23 cellular contexts compared by ENCODE assay signal in the genomic region with DNA sequence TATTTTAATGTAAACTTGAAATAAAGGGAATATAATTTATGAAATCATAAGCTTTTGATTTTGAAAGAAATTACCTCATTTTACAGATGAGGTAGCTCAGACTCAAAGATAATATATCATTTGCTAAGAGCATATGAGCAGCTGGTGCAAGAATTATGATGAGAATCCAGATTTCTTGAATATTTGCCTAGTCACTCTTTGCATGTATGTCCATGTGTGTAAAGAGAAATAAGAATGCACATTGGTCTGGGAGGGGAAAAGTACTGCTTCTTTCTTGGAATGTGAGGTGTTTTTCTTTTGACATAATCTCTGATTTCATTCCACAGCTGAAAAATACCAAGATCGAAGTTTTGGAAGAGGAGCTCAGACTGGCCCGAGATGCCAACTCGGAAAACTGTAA. TPM values are rescaled to one million over a fixed set of nuclear protein-coding genes. Genes with fewer than 3 reads are reported as not detected.
DNase-seq lines count a peak whose midpoint lies in the region; ATAC-seq and TF ChIP-seq lines count a peak whose summit lies in the region.
"Had no signal": no experiment of that assay in that cellular context is flagged by ENCODE, and none has a peak within 500 bp of the region (broad histone marks: within the 10 kb centered on the region; RNA-seq: fewer than 3 reads in every experiment).

No MANE protein-coding gene starts in this region.

- no peak overlapping the region for H2BK120ac ChIP-seq in IMR-90 (ENCODE audit: low read depth, low read length)

- no peak for TF ChIP-seq CTCF in IMR-90 (conservative IDR thresholded peaks at IDR 0.05; ENCODE audit: low read depth, low read length)

- H3K4me1 ChIP-seq in IMR-90 (ENCODE audit: control insufficient read depth, insufficient read depth, low read length) (no peaks in the 10 kb centered on the region), aorta (ENCODE audit: control insufficient read depth in 1 of 2, insufficient read depth in 2 of 2, low read length in 2 of 2) (no peaks in the 10 kb centered on the region)
- H3K4me1 ChIP-seq: BE2C had no signal

- peaks cover 17% of the 10 kb centered on the region for H3K27me3 Mint-ChIP-seq in T-helper 17 cell

- peaks cover 2% of the 10 kb centered on the region for H3K36me3 Mint-ChIP-seq in T-helper 17 cell (ENCODE audit: low read depth)
- H3K36me3 Mint-ChIP-seq: CD14-positive monocyte; CD8-positive, alpha-beta memory T cell had no signal

- no peak for TF ChIP-seq RAD21 in IMR-90 (IDR thresholded peaks at IDR 0.05; ENCODE audit: low read length)

- no peak overlapping the region for H3K4ac ChIP-seq in IMR-90 (ENCODE audit: low read depth, low read length)

- dilution Hi-C loops in IMR-90 (cut with HindIII; ENCODE audit: low sequenced_read_pairs, unreplicated experiment), result no loop called here

- no peak overlapping the region for H3K23ac ChIP-seq in IMR-90 (ENCODE audit: low read depth, low read length)

- no peak overlapping the region for H3K9ac ChIP-seq in IMR-90 (ENCODE audit: low read depth, low read length)
- H3K9ac ChIP-seq: BLaER1 treated with 17β-estradiol and CSF1 and Interleukin-3, amounts not matched to agents 10 nM and 100 nM had no signal

- H2AFZ ChIP-seq in IMR-90 (replicated peaks; ENCODE audit: low read length, poor library complexity), result no peak overlapping the region
- H2AFZ ChIP-seq: GM23338 had no signal

- no peak overlapping the region for H3K4me3 Mint-ChIP-seq in T-helper 17 cell
- H3K4me3 Mint-ChIP-seq: CD14-positive monocyte; CD4-positive, alpha-beta T cell; CD8-positive, alpha-beta memory T cell; GM23338; H9 had no signal

- WGBS in IMR-90 (ENCODE audit: extremely low coverage in 2 of 2, insufficient read length in 1 of 2), 2 experiments, result 88% methylated on average over 3 of the region's 3 CpGs; no CpG with 5 or more reads in 1 of the 2 experiments
- 10 to 18% methylated on average over 3 of the region's 3 CpGs for WGBS in aorta, 2 donors

- H3K14ac ChIP-seq in IMR-90 (replicated peaks; ENCODE audit: low read depth, low read length), result no peak overlapping the region

- no peak overlapping the region for H3K4me3 ChIP-seq in IMR-90 (ENCODE audit: insufficient read depth, low read depth, low read length)
- no peak overlapping the region for H3K4me3 ChIP-seq in aorta (ENCODE audit: low read length in 2 of 2)
- H3K4me3 ChIP-seq: A549; BLaER1 treated with 17β-estradiol and CSF1 and Interleukin-3, amounts not matched to agents 10 nM and 100 nM; GM23338 had no signal

- H2BK5ac ChIP-seq in IMR-90 (ENCODE audit: low read depth, low read length, poor library complexity, severe bottlenecking), result no peak overlapping the region

- CTCF ChIA-PET in IMR-90 (lab: Yijun Ruan, JAX), result interaction anchor here (0.9 kb wide), 1 partner anchor 11 kb away, joined by 3 read pairs; no protein-coding TSS in a partner anchor

- H3K27me3 ChIP-seq in IMR-90 (ENCODE audit: control insufficient read depth, insufficient read depth, low read length) (no peaks in the 10 kb centered on the region), aorta (ENCODE audit: control insufficient read depth in 1 of 2, insufficient read depth in 2 of 2, low read length in 1 of 2) (peaks cover 0 to 1% of the 10 kb centered on the region in 2 donors)
- H3K27me3 ChIP-seq: BLaER1 treated with 17β-estradiol and CSF1 and Interleukin-3, amounts not matched to agents 10 nM and 100 nM had no signal

- H4K5ac ChIP-seq in IMR-90 (ENCODE audit: low read depth, low read length), result no peak overlapping the region

- no peaks in the 10 kb centered on the region for H3K9me3 ChIP-seq in IMR-90 (ENCODE audit: control insufficient read depth, insufficient read depth, low read length)
- H3K9me3 ChIP-seq in aorta (ENCODE audit: control insufficient read depth, low read length), result no peaks in the 10 kb centered on the region
- no peaks in the 10 kb centered on the region for H3K9me3 ChIP-seq in T-helper 17 cell (ENCODE audit: control insufficient read depth, low read length, poor library complexity, severe bottlenecking)
- H3K9me3 ChIP-seq: A549; BE2C; BLaER1 treated with 17β-estradiol and CSF1 and Interleukin-3, amounts not matched to agents 10 nM and 100 nM had no signal

- no peaks in the 10 kb centered on the region; the same call in 1 of the 2 replicates for H3K9me1 ChIP-seq in IMR-90 (ENCODE audit: insufficient read depth, low read length)

- in situ Hi-C loops in IMR-90 (cut with MboI; ENCODE audit: low sequenced_read_pairs), result no loop called here

- no peak overlapping the region for H4K91ac ChIP-seq in IMR-90 (ENCODE audit: insufficient read depth, low read depth, low read length)

- H2AK5ac ChIP-seq in IMR-90 (ENCODE audit: low read depth, low read length), result no peak overlapping the region

- no peak overlapping the region for H3K56ac ChIP-seq in IMR-90 (ENCODE audit: extremely low read depth, insufficient read depth, low read length)

- intact Hi-C loops in IMR-90 (cut with micrococcal nuclease), result no loop called here
- intact Hi-C loops in aorta (cut with DNase I), result no loop called here

- TF ChIP-seq POLR2A in IMR-90 (IDR thresholded peaks at IDR 0.05; ENCODE audit: low read depth, low read length), result no peak
- no peak for TF ChIP-seq POLR2A in erythroblast (IDR thresholded peaks at IDR 0.05; ENCODE audit: low read length)

- no peaks in the 10 kb centered on the region for H4K20me1 ChIP-seq in IMR-90 (ENCODE audit: insufficient read depth, low read length)
- H4K20me1 ChIP-seq: BLaER1 treated with 17β-estradiol and CSF1 and Interleukin-3, amounts not matched to agents 10 nM and 100 nM had no signal

- DNase-seq in IMR-90, result no peak
- DNase-seq in amniotic epithelial cell (ENCODE audit: low read depth), result peak; percentile 32
- peak; percentile 43 for DNase-seq in dedifferentiated amniotic fluid mesenchymal stem cell (ENCODE audit: extremely low spot score)
- peak; percentile 31 to 46 for DNase-seq in erythroblast (lab: John Stamatoyannopoulos, UW)
- no peak for DNase-seq in aorta
- no peak for DNase-seq in NCI-H1417 treated with DMSO at 0.1 percent for 48 hours (lab: John Stamatoyannopoulos, UW)
- no peak for DNase-seq in T-helper 17 cell
- DNase-seq: 8988T; ACHN; AML-193; BE2C; CD4-positive, alpha-beta T cell; CD8-positive, alpha-beta memory T cell; DMS53; DMS79 treated with DMSO at 0.1 percent for 48 hours; GF-D8; H9 had no signal

- H2AK9ac ChIP-seq in IMR-90 (replicated peaks; ENCODE audit: low read depth, low read length, poor library complexity), result no peak overlapping the region

- ATAC-seq in IMR-90 (ENCODE audit: low read depth) (no peak), aorta (ENCODE audit: low FRiP score) (no peak), T-helper 17 cell (no peak), GM21717 (IDR thresholded peaks at IDR 0.05; ENCODE audit: unreplicated experiment) (no peak)
- ATAC-seq: A549, GM23338, HCT116 had no signal

- no peak overlapping the region for H2BK20ac ChIP-seq in IMR-90 (ENCODE audit: low read depth, low read length)

- no peak overlapping the region for H3K4me2 ChIP-seq in IMR-90 (ENCODE audit: low read depth, low read length)
- H3K4me2 ChIP-seq: A549; BLaER1 treated with 17β-estradiol and CSF1 and Interleukin-3, amounts not matched to agents 10 nM and 100 nM; GM23338 had no signal

- H3K27ac Mint-ChIP-seq in T-helper 17 cell, result no peak overlapping the region
- H3K27ac Mint-ChIP-seq: CD14-positive monocyte; CD4-positive, alpha-beta T cell; CD8-positive, alpha-beta memory T cell; GM23338; H9 had no signal

- H3K79me1 ChIP-seq in IMR-90 (ENCODE audit: low read depth in 1 of 2, low read length in 2 of 2), result no peaks in the 10 kb centered on the region

- no peak overlapping the region for H3K27ac ChIP-seq in IMR-90 (ENCODE audit: insufficient read depth, low read length)
- no peak overlapping the region for H3K27ac ChIP-seq in aorta (ENCODE audit: low read depth in 1 of 2, low read length in 2 of 2)
- H3K27ac ChIP-seq: A549; BLaER1 treated with 17β-estradiol and CSF1 and Interleukin-3, amounts not matched to agents 10 nM and 100 nM had no signal

- POLR2A ChIA-PET in IMR-90 (lab: Charles Lee; ENCODE audit: unreplicated experiment), result no interaction called here

- H2BK15ac ChIP-seq in IMR-90 (ENCODE audit: low read depth, low read length), result no peak overlapping the region

- no peaks in the 10 kb centered on the region for H3K4me1 Mint-ChIP-seq in T-helper 17 cell
- H3K4me1 Mint-ChIP-seq: CD14-positive monocyte; CD8-positive, alpha-beta memory T cell; GM23338; H9 had no signal

- BruUV-seq in IMR-90 (replicated peaks; lab: Mats Ljungman, UMichigan), result no TSS peak

- no peak overlapping the region for H3K18ac ChIP-seq in IMR-90 (ENCODE audit: low read depth, low read length)

- no peak overlapping the region for H4K8ac ChIP-seq in IMR-90 (ENCODE audit: low read depth in 2 of 2, low read length in 2 of 2)

- H3K36me3 ChIP-seq in IMR-90 (ENCODE audit: control insufficient read depth, insufficient read depth, low read length) (peaks cover 12% of the 10 kb centered on the region), aorta (ENCODE audit: control insufficient read depth in 1 of 2, insufficient read depth in 2 of 2, low read length in 1 of 2) (no peaks in the 10 kb centered on the region)
- H3K36me3 ChIP-seq: BE2C; BLaER1 treated with 17β-estradiol and CSF1 and Interleukin-3, amounts not matched to agents 10 nM and 100 nM had no signal

TF ChIP-seq in IMR-90, 13 proteins besides CTCF, POLR2A, EP300 and RAD21:
- TF ChIP-seq, protein P1, sequence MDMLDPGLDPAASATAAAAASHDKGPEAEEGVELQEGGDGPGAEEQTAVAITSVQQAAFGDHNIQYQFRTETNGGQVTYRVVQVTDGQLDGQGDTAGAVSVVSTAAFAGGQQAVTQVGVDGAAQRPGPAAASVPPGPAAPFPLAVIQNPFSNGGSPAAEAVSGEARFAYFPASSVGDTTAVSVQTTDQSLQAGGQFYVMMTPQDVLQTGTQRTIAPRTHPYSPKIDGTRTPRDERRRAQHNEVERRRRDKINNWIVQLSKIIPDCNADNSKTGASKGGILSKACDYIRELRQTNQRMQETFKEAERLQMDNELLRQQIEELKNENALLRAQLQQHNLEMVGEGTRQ (IDR thresholded peaks at IDR 0.05; ENCODE audit: low read depth, low read length), result no peak
- peak; percentile 42; the same call in 1 of the 2 replicates for TF ChIP-seq NFE2L2 (IDR thresholded peaks at IDR 0.05; ENCODE audit: low read depth, low read length)

RNA-seq across cellular contexts. Expression of a gene that starts 11.0 kb away (rescaled TPM):
- total RNA-seq in IMR-90 (2012; rRNA removed) (5.2 and 9.4 TPM in 2 replicates), aorta (10 to 100 TPM in 1 of 2 donors, 1 to 10 TPM in 1; 8.0 to 15.2 TPM), T-helper 17 cell (1 to 10 TPM; 6.8 to 9.6 TPM)
- polyA plus RNA-seq in IMR-90 (2012; rRNA removed) (4.0 and 6.2 TPM in 2 replicates), aorta (1 to 10 TPM; 7.0 to 8.7 TPM)
- polyA plus RNA-seq in IMR-90 (2012; cell fraction: cytosol; rRNA removed), result 0.92 and 1.0 TPM in 2 replicates
- polyA plus RNA-seq in IMR-90 (2012; cell fraction: nucleus; rRNA removed; ENCODE audit: low replicate concordance), result 3.8 and 13.3 TPM in 2 replicates

RNA-seq across cellular contexts. Expression of a gene that starts 37.5 kb away (rescaled TPM):
- total RNA-seq in IMR-90 (2012; rRNA removed) (20.1 and 23.6 TPM in 2 replicates), aorta (1 to 10 TPM; 4.1 to 6.3 TPM), T-helper 17 cell (under 1 TPM in 1 of 2 donors, not detected in 1; 0.05 TPM)
- polyA plus RNA-seq in IMR-90 (2012; rRNA removed) (6.8 and 7.1 TPM in 2 replicates), aorta (10 to 100 TPM in 1 of 2 donors, under 1 TPM in 1; 0.41 to 22.8 TPM)
- 2.5 and 2.9 TPM in 2 replicates for polyA plus RNA-seq in IMR-90 (2012; cell fraction: cytosol; rRNA removed)
- polyA plus RNA-seq in IMR-90 (2012; cell fraction: nucleus; rRNA removed; ENCODE audit: low replicate concordance), result 4.1 and 10.9 TPM in 2 replicates
- polyA plus RNA-seq: CD14-positive monocyte had no signal

Comparison
In these comparisons a context has a peak if more than half of its experiments do, and no peak if none do; other contexts are left out.
1. DNase-seq: peak in amniotic epithelial cell (single experiment), dedifferentiated amniotic fluid mesenchymal stem cell (single experiment) and erythroblast (2 of 2); none in IMR-90 (single experiment), aorta (0 of 2), NCI-H1417 treated with DMSO at 0.1 percent for 48 hours (single experiment) and T-helper 17 cell (0 of 3).
2. RNA of a gene that starts 37.5 kb away (total RNA-seq): 20.1 to 23.6 TPM in IMR-90 and 4.1 to 6.3 TPM in aorta; 0.05 TPM in T-helper 17 cell; every median in the first group is over 4 times any median in the second.